Comparison of ENCODE assay signal across 1 cellular context in the genomic region with DNA sequence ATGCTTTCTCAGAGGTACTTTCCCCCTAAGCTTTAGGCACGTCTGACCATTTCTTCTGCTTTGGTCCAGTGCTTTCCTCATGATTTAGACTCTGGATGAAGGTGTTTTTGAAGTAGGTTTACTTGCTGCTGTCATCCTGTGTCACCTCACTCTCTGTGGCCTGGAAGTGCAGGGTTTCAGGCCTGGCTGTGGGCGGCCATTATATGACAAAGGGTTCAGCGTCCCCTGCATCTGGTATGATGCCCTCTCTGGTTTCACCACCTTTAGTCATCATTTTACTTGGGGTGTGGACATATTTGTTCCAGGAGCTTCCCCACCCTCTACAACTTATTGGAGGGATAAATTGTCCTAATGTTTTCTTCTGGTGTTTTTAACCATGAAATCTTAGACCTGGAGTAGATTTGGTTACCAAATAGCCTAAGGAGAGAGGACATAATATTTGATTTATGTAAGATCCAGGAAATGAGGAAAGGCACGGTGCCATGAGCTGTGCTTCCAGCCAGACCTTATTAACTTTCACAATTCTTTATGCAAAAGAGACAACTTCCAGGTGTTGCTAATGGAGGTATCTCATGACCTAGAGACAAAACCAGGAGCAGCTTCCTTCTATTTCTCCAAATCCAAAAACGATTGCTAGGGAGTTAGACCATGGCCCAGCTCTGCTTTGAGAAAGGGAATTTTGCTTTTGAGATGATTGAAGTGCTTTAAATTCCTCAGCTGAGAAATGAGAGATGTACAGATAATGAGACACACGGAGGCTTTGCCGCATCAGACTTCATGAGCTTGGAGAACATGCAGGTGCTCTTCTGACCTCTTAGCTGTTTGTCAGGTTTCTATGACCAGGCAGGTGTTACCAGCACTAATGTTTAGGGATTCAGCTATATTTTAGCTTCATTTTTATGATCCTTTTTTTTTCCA.
TF ChIP-seq lines count a peak whose summit lies in the region.

No MANE protein-coding gene starts in this region.

TF ChIP-seq in GM12878, 131 proteins besides CTCF, POLR2A, EP300 and RAD21:
- TF ChIP-seq, protein P1, sequence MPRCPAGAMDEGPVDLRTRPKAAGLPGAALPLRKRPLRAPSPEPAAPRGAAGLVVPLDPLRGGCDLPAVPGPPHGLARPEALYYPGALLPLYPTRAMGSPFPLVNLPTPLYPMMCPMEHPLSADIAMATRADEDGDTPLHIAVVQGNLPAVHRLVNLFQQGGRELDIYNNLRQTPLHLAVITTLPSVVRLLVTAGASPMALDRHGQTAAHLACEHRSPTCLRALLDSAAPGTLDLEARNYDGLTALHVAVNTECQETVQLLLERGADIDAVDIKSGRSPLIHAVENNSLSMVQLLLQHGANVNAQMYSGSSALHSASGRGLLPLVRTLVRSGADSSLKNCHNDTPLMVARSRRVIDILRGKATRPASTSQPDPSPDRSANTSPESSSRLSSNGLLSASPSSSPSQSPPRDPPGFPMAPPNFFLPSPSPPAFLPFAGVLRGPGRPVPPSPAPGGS (IDR thresholded peaks at IDR 0.05; ENCODE audit: borderline replicate concordance, insufficient read depth, low read depth, low read length, poor library complexity, severe bottlenecking): no peak
- TF ChIP-seq ASH2L (IDR thresholded peaks at IDR 0.05; ENCODE audit: borderline replicate concordance, low read depth) (no peak), PBX3 (IDR thresholded peaks at IDR 0.05; ENCODE audit: insufficient replicate concordance, low read depth, low read length) (no peak), WRNIP1 (IDR thresholded peaks at IDR 0.05; ENCODE audit: borderline replicate concordance, low read depth, low read length) (no peak)
- TF ChIP-seq, protein P2, sequence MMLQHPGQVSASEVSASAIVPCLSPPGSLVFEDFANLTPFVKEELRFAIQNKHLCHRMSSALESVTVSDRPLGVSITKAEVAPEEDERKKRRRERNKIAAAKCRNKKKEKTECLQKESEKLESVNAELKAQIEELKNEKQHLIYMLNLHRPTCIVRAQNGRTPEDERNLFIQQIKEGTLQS (IDR thresholded peaks at IDR 0.05; ENCODE audit: borderline replicate concordance, extremely low read depth, low read depth, low read length): no peak
